8 cellular contexts compared by ENCODE assay signal in the genomic region with DNA sequence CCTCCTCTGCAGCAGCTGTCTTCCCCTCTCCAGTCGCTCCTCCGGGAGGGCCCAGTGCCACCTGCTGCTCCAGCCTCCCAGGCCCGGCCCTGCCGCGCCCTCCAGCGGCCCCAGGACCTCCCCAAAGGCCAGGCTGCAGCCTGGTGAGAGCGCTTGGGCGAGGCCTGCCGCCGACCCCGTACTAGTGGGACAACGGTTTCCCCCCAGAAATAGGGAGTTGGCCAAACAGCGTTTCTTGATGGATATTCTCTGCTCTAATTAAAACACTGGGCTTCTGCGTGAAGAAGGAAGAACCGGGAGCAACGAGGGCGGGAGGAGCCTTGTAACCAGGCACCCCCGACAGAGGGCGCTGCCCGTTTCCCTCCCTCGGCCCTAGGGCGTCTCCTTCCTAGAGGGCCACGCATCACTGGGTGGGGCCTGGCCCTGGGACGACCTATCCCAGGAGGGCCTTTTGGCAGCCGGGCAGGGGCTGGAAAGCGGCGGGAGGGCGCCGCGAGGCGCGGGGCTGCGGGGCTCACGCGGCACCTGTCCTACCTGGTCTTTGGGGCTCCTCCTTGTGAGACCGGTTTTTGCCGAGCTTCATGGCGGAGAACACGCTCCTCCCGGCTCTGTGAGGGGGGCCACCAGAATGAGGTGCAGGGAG. TPM values are rescaled to one million over a fixed set of nuclear protein-coding genes. Genes with fewer than 3 reads are reported as not detected.
A peak's percentile ranks its signal among the peaks of the same experiment; 100 is the strongest.
DNase-seq lines count a peak whose midpoint lies in the region; ATAC-seq and TF ChIP-seq lines count a peak whose summit lies in the region.

No MANE protein-coding gene starts in this region.

- H3K4me3 ChIP-seq in NB4 (ENCODE audit: low read depth, low read length) (no peak overlapping the region), right atrium auricular region (peak overlapping the region; percentile 30 to 49), prostate gland (peak overlapping the region; percentile 30 to 32), upper lobe of right lung (peak overlapping the region; percentile 47)

- H3K27me3 ChIP-seq in right atrium auricular region (no peaks in the 10 kb centered on the region), prostate gland (replicated peaks; ENCODE audit: insufficient read depth) (no peaks in the 10 kb centered on the region), upper lobe of right lung (no peaks in the 10 kb centered on the region)

- 2% methylated on average over 36 of the region's 40 CpGs for WGBS in prostate gland

- intact Hi-C loops in prostate gland (cut with DNase I), result no loop called here
- intact Hi-C loops in upper lobe of right lung (cut with DNase I), result no loop called here

- H3K9me3 ChIP-seq in right atrium auricular region (no peaks in the 10 kb centered on the region), prostate gland (no peaks in the 10 kb centered on the region), upper lobe of right lung (no peaks in the 10 kb centered on the region)

- ATAC-seq in GM19452 (IDR thresholded peaks at IDR 0.05; ENCODE audit: unreplicated experiment) (peak; percentile 56), upper lobe of right lung (peak; percentile 97)

- H3K36me3 ChIP-seq in right atrium auricular region (no peaks in the 10 kb centered on the region), prostate gland (no peaks in the 10 kb centered on the region), upper lobe of right lung (no peaks in the 10 kb centered on the region)

- H3K27ac ChIP-seq in right atrium auricular region (no peak overlapping the region), prostate gland (no peak overlapping the region), upper lobe of right lung (no peak overlapping the region)

- TF ChIP-seq POLR2A in NB4 (IDR thresholded peaks at IDR 0.05; ENCODE audit: extremely low read depth, insufficient read length) (no peak), prostate gland (IDR thresholded peaks at IDR 0.05) (no peak)

- H3K4me1 ChIP-seq in right atrium auricular region, result peaks cover 0 to 12% of the 10 kb centered on the region in 2 donors
- H3K4me1 ChIP-seq in prostate gland (replicated peaks), result no peaks in the 10 kb centered on the region
- H3K4me1 ChIP-seq in upper lobe of right lung, result peaks cover 11% of the 10 kb centered on the region

- DNase-seq in AG08395 (ENCODE audit: low spot score) (peak; percentile 86), NB4 (ENCODE audit: low read depth) (peak; percentile 72), SW480 (ENCODE audit: low spot score) (peak; percentile 86), right atrium auricular region (ENCODE audit: low spot score) (peak; percentile 62), prostate gland (ENCODE audit: low spot score) (peak; percentile 40), upper lobe of right lung (peak; percentile 92)
- peak; percentile 73 for DNase-seq in activated naive CD8-positive, alpha-beta T cell treated with anti-CD3 and anti-CD28 coated beads, Interleukin-2, amount 50 U/mL, for 16 hours (ENCODE audit: low read depth, low spot score)

- TF ChIP-seq CTCF in NB4 (IDR thresholded peaks at IDR 0.05; ENCODE audit: low read depth, low read length), result peak; percentile 87
- TF ChIP-seq CTCF in right atrium auricular region (IDR thresholded peaks at IDR 0.05), result peak; percentile 89 to 94
- peak; percentile 47 to 82 (median 66) for TF ChIP-seq CTCF in prostate gland (IDR thresholded peaks at IDR 0.05)
- TF ChIP-seq CTCF in upper lobe of right lung (IDR thresholded peaks at IDR 0.05), result peak; percentile 83

RNA-seq across cellular contexts. Expression of a gene that starts 25.4 kb away (rescaled TPM):
- total RNA-seq in right atrium auricular region, result under 1 TPM; 0.08 to 0.33 TPM
- under 1 TPM in 1 of 2 donors, not detected in 1; 0.68 TPM for total RNA-seq in prostate gland
- 0.69 TPM for total RNA-seq in upper lobe of right lung

Comparison
In these comparisons a context has a peak if more than half of its experiments do, and no peak if none do; other contexts are left out.
1. DNase-seq: peak in every context shown above with its lines; median percentile 92 in upper lobe of right lung; 86 in AG08395; 86 in SW480; 73 in activated naive CD8-positive, alpha-beta T cell treated with anti-CD3 and anti-CD28 coated beads, Interleukin-2, amount 50 U/mL, for 16 hours; 72 in NB4; 62 in right atrium auricular region; 40 in prostate gland.